In the genomic region with DNA sequence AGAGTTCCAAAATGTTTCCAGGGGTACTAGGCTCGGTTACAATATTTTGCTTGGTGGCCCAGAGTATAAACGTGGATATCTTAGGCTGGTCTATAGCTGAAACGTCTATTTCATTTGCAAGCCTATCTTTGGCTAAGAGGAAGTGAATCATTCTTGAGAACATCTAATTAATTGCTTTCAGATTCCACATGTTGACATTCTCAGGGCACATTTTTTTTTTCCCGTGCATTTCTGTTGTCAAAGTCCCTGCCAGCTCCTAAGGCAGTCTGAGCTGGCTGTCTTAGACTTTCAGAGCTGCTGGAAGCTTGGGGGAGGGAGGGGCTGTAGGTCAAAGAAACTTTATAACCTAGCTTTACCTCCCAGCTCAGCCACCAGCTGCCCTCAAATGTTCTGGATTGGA, we compare ENCODE assay signal across 11 cellular contexts.
DNase-seq lines count a peak whose midpoint lies in the region; ATAC-seq and TF ChIP-seq lines count a peak whose summit lies in the region.
"Had no signal": no experiment of that assay in that cellular context is flagged by ENCODE, and none has a peak within 500 bp of the region (broad histone marks: within the 10 kb centered on the region; RNA-seq: fewer than 3 reads in every experiment).

No MANE protein-coding gene starts in this region.

- CTCF ChIA-PET in RWPE1 (lab: Yijun Ruan, JAX): interaction anchor here (0.6 to 3.8 kb wide), 9 partner anchors 8 to 491 kb away, joined by 3 to 107 read pairs (median 5); a partner anchor contains a TSS

- POLR2A ChIA-PET in RWPE1 (lab: Yijun Ruan, JAX; ENCODE audit: low non-redundant PET): interaction anchor here (1.3 kb wide), 1 partner anchor 197 kb away, joined by 4 read pairs; no protein-coding TSS in a partner anchor

- H3K4me3 ChIP-seq in ACC112 (ENCODE audit: low read depth, low read length) (peak overlapping the region; percentile 23; the same call in 1 of the 2 replicates), fibroblast of pulmonary artery (replicated peaks; ENCODE audit: low read depth, low read length) (no peak overlapping the region)

- H3K36me3 ChIP-seq in ACC112 (ENCODE audit: insufficient read depth, low read length): no peaks in the 10 kb centered on the region

- H3K27ac ChIP-seq in ACC112 (ENCODE audit: low read depth, low read length) (peak overlapping the region; percentile 68), RWPE1 (peak overlapping the region; percentile 78)

- H3K79me2 ChIP-seq in ACC112 (ENCODE audit: control insufficient read depth, insufficient read depth, low read length, unreplicated experiment): no peaks in the 10 kb centered on the region

- DNase-seq in ELR (ENCODE audit: low read depth) (peak; percentile 86), RWPE1 (ENCODE audit: low spot score) (peak; percentile 51), fibroblast of pulmonary artery (ENCODE audit: low read depth) (peak; percentile 75), GM19240 (ENCODE audit: insufficient read length, low spot score) (no peak), NCI-H1694 (lab: John Stamatoyannopoulos, UW) (no peak)
- DNase-seq: activated CD4-positive, alpha-beta T cell treated with anti-CD3 and anti-CD28 coated beads for 48 hours; NCI-H524; stimulated activated CD4-positive, alpha-beta T cell treated with anti-CD3 and anti-CD28 coated beads, Interleukin-4, amount 100 ng/mL, for 4 hours had no signal

- no peaks in the 10 kb centered on the region for H3K27me3 ChIP-seq in ACC112 (ENCODE audit: insufficient read depth, low read length)

- peaks cover 21% of the 10 kb centered on the region for H3K4me1 ChIP-seq in ACC112 (ENCODE audit: control insufficient read depth, insufficient read depth, low read length, unreplicated experiment)

- ATAC-seq in HG02763 (IDR thresholded peaks at IDR 0.05; ENCODE audit: unreplicated experiment) (no peak), GM21360 (IDR thresholded peaks at IDR 0.05; ENCODE audit: unreplicated experiment) (no peak)

- H2AFZ ChIP-seq in ACC112 (ENCODE audit: low read length, unreplicated experiment): peak overlapping the region; percentile 45

- TF ChIP-seq CTCF in RWPE1 (conservative IDR thresholded peaks at IDR 0.05; ENCODE audit: low read depth) (no peak), fibroblast of pulmonary artery (IDR thresholded peaks at IDR 0.05; ENCODE audit: low read length, missing control alignments) (no peak)

Comparison
In these comparisons a context has a peak if more than half of its experiments do, and no peak if none do; other contexts are left out.
1. DNase-seq: peak in ELR (single experiment), RWPE1 (single experiment) and fibroblast of pulmonary artery (single experiment); none in GM19240 (single experiment) and NCI-H1694 (single experiment).